Comparison of ENCODE assay signal across 7 cellular contexts in genomic region chr2:217943379-217944321, GRCh38. TPM values are rescaled to one million over a fixed set of nuclear protein-coding genes. Genes with fewer than 3 reads are reported as not detected.
A peak's percentile ranks its signal among the peaks of the same experiment; 100 is the strongest.
DNase-seq lines count a peak whose midpoint lies in the region; ATAC-seq and TF ChIP-seq lines count a peak whose summit lies in the region.

No MANE protein-coding gene starts in this region.

- peak overlapping the region; percentile 10 to 68 (median 58) for H3K4me3 Mint-ChIP-seq in brain

- peaks cover 0 to 3% (median 0%) of the 10 kb centered on the region in 5 experiments for H3K9me3 Mint-ChIP-seq in brain

- no peaks in the 10 kb centered on the region for H3K36me3 Mint-ChIP-seq in brain

- H3K36me3 ChIP-seq in ES-I3 (ENCODE audit: insufficient read depth, low read length): no peaks in the 10 kb centered on the region
- no peaks in the 10 kb centered on the region for H3K36me3 ChIP-seq in skeletal muscle satellite cell (ENCODE audit: insufficient read depth, low read length)

- peaks cover 25% of the 10 kb centered on the region for H3K4me1 ChIP-seq in ES-I3 (ENCODE audit: insufficient read depth, low read length)
- peaks cover 40% of the 10 kb centered on the region for H3K4me1 ChIP-seq in skeletal muscle satellite cell (ENCODE audit: control insufficient read depth, insufficient read depth, low read length)

- no peaks in the 10 kb centered on the region for H3K9me3 ChIP-seq in ES-I3 (ENCODE audit: control insufficient read depth, insufficient read depth, low read length)
- H3K9me3 ChIP-seq in skeletal muscle satellite cell (replicated peaks; ENCODE audit: low read length): no peaks in the 10 kb centered on the region

- H3K27me3 Mint-ChIP-seq in brain: peaks cover 7% of the 10 kb centered on the region

- H3K4me1 Mint-ChIP-seq in brain: peaks cover 69% of the 10 kb centered on the region

- H3K9ac ChIP-seq in ES-I3 (ENCODE audit: low read depth, low read length) (peak overlapping the region; percentile 50; the same call in 1 of the 2 replicates), skeletal muscle satellite cell (ENCODE audit: low read depth, low read length) (peak overlapping the region; percentile 83)

- peak; percentile 62 to 64 for TF ChIP-seq CTCF in brain (conservative IDR thresholded peaks at IDR 0.05)

- DNase-seq in NCI-H2196 (lab: John Stamatoyannopoulos, UW; ENCODE audit: unreplicated experiment) (peak; percentile 82), iris pigment epithelial cell (ENCODE audit: low read depth) (peak; percentile 72)

- ATAC-seq in HG02759 (IDR thresholded peaks at IDR 0.05; ENCODE audit: unreplicated experiment) (no peak), GM18867 (IDR thresholded peaks at IDR 0.05; ENCODE audit: unreplicated experiment) (no peak)

- H3K27ac Mint-ChIP-seq in brain: peak overlapping the region; percentile 2 to 53 (median 47)

- no peaks in the 10 kb centered on the region for H3K27me3 ChIP-seq in skeletal muscle satellite cell (ENCODE audit: control insufficient read depth, insufficient read depth, low read length)

- H3K4me2 ChIP-seq in skeletal muscle satellite cell (ENCODE audit: low read length): peak overlapping the region; percentile 96

- peak overlapping the region; percentile 89 for H3K4me3 ChIP-seq in skeletal muscle satellite cell (ENCODE audit: low read length)

RNA-seq across cellular contexts. Expression of gene TNS1, which starts 59.1 kb away (rescaled TPM):
- polyA plus RNA-seq in brain (ENCODE audit: insufficient read depth, low read depth, low replicate concordance): 23.1 TPM
- total RNA-seq in skeletal muscle satellite cell (2012; rRNA removed): 44.9 and 97.0 TPM in 2 replicates
